In the genomic region with DNA sequence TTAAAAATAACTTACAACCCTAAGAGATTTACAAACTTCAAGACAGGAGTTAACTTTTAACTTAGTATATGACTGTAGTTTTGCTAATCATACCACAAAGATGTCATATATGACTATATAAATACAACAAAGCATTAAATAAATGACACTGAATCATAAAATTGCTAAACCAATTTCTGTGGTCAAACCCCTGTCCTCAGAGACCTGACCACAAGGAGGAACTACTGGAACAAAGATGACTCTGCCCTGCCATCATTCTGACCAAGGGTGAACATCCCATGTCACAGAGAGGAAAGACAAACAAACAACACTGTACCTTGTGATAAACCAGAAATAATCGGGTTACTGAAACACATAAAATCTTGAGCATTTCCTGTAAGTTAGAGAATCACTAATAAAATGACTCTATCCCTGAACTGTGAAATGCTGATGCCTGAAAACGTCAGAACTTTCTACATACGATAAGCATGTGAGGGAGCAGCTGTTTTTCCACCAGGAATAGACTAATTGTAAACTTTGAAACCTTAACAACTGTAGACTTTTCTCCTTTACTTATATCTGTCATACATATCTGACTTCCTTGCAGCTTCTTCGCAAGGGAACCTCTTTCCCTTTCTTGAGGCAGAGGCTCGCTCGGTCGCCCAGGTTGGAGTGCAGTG, we compare ENCODE assay signal across 1 cellular context.
TF ChIP-seq lines count a peak whose summit lies in the region.

No MANE protein-coding gene starts in this region.

TF ChIP-seq in GM12878, 131 proteins besides CTCF, POLR2A, EP300 and RAD21 (continued from another document and continues in another):
- TF ChIP-seq, protein P1, sequence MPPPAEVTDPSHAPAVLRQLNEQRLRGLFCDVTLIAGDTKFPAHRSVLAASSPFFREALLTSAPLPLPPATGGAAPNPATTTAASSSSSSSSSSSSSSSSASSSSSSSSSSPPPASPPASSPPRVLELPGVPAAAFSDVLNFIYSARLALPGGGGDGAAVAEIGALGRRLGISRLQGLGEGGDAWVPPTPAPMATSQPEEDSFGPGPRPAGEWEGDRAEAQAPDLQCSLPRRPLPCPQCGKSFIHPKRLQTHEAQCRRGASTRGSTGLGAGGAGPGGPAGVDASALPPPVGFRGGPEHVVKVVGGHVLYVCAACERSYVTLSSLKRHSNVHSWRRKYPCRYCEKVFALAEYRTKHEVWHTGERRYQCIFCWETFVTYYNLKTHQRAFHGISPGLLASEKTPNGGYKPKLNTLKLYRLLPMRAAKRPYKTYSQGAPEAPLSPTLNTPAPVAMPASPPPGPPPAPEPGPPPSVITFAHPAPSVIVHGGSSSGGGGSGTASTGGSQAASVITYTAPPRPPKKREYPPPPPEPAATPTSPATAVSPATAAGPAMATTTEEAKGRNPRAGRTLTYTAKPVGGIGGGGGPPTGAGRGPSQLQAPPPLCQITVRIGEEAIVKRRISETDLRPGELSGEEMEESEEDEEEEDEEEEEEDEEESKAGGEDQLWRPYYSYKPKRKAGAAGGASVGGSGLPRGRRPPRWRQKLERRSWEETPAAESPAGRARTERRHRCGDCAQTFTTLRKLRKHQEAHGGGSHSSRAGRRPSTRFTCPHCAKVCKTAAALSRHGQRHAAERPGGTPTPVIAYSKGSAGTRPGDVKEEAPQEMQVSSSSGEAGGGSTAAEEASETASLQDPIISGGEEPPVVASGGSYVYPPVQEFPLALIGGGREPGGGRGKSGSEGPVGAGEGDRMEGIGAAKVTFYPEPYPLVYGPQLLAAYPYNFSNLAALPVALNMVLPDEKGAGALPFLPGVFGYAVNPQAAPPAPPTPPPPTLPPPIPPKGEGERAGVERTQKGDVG (CRISPR knock-in tag; IDR thresholded peaks at IDR 0.05) = no peak
- TF ChIP-seq FOXM1 (IDR thresholded peaks at IDR 0.05; ENCODE audit: low read depth, low read length) (peak; percentile 88), ESRRA (IDR thresholded peaks at IDR 0.05; ENCODE audit: low read length) (no peak), SIX5 (IDR thresholded peaks at IDR 0.05; ENCODE audit: low read depth, low read length, severe bottlenecking) (no peak), MXI1 (IDR thresholded peaks at IDR 0.05; ENCODE audit: low read depth, low read length) (no peak), HDGF (IDR thresholded peaks at IDR 0.05) (no peak), PAX5 (IDR thresholded peaks at IDR 0.05; ENCODE audit: borderline replicate concordance, low read depth, low read length) (peak; percentile 87), SMC3 (IDR thresholded peaks at IDR 0.05; ENCODE audit: borderline replicate concordance, low read length) (no peak), NFYA (IDR thresholded peaks at IDR 0.05; ENCODE audit: borderline replicate concordance, low read depth, low read length) (no peak), NBN (IDR thresholded peaks at IDR 0.05) (peak; percentile 70; the same call in 1 of the 2 replicates), ZSCAN29 (IDR thresholded peaks at IDR 0.05) (no peak), GATAD2B (conservative IDR thresholded peaks at IDR 0.05; ENCODE audit: low read depth) (no peak), MYC (IDR thresholded peaks at IDR 0.05; ENCODE audit: insufficient read depth, insufficient read length, insufficient replicate concordance, low read length, severe bottlenecking) (no peak), ZNF24 (IDR thresholded peaks at IDR 0.05) (no peak), SUZ12 (IDR thresholded peaks at IDR 0.05; ENCODE audit: unreplicated experiment) (no peak), EGR1 (IDR thresholded peaks at IDR 0.05; ENCODE audit: borderline replicate concordance in 1 of 2, low read depth in 2 of 2, low read length in 2 of 2) (no peak), ZNF622 (IDR thresholded peaks at IDR 0.05) (no peak), LARP7 (IDR thresholded peaks at IDR 0.05) (no peak), SUPT20H (IDR thresholded peaks at IDR 0.05; ENCODE audit: borderline replicate concordance, control insufficient read depth, low read depth, low read length) (no peak), MEF2B (IDR thresholded peaks at IDR 0.05; ENCODE audit: partially characterized antibody, poor library complexity, severe bottlenecking) (peak; percentile 88), ZNF274 (IDR thresholded peaks at IDR 0.05; ENCODE audit: insufficient read depth, insufficient read length) (no peak), DPF2 (IDR thresholded peaks at IDR 0.05) (peak; percentile 85), BRCA1 (IDR thresholded peaks at IDR 0.05; ENCODE audit: low read depth, low read length) (no peak), SP1 (IDR thresholded peaks at IDR 0.05; ENCODE audit: low read depth, low read length) (no peak), NRF1 (conservative IDR thresholded peaks at IDR 0.05; ENCODE audit: low read depth, low read length) (no peak), ZNF217 (IDR thresholded peaks at IDR 0.05) (no peak), PML (IDR thresholded peaks at IDR 0.05; ENCODE audit: low read length) (no peak; the same call in 1 of the 2 replicates), JUNB (IDR thresholded peaks at IDR 0.05) (peak; percentile 93), KLF5 (IDR thresholded peaks at IDR 0.05; ENCODE audit: partially characterized antibody) (peak; percentile 27), STAT1 (conservative IDR thresholded peaks at IDR 0.05) (no peak), POU2F2 (IDR thresholded peaks at IDR 0.05; ENCODE audit: borderline replicate concordance, low read depth, low read length) (no peak), RBBP5 (conservative IDR thresholded peaks at IDR 0.05) (no peak), SIN3A (IDR thresholded peaks at IDR 0.05; ENCODE audit: low read depth, low read length) (no peak), KDM1A (IDR thresholded peaks at IDR 0.05; ENCODE audit: borderline replicate concordance) (no peak), SMAD5 (IDR thresholded peaks at IDR 0.05; ENCODE audit: low read depth) (no peak), MYB (IDR thresholded peaks at IDR 0.05; ENCODE audit: borderline replicate concordance, low read depth, low read length) (no peak), EZH2 (IDR thresholded peaks at IDR 0.05; ENCODE audit: borderline replicate concordance, control insufficient read depth, low read depth, low read length) (no peak), ZBED1 (IDR thresholded peaks at IDR 0.05; ENCODE audit: borderline replicate concordance) (no peak), CREB1 (IDR thresholded peaks at IDR 0.05; ENCODE audit: low read depth) (peak; percentile 39; the same call in 1 of the 2 replicates), FOXK2 (IDR thresholded peaks at IDR 0.05) (no peak)
- TF ChIP-seq, protein P2, sequence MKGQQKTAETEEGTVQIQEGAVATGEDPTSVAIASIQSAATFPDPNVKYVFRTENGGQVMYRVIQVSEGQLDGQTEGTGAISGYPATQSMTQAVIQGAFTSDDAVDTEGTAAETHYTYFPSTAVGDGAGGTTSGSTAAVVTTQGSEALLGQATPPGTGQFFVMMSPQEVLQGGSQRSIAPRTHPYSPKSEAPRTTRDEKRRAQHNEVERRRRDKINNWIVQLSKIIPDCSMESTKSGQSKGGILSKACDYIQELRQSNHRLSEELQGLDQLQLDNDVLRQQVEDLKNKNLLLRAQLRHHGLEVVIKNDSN (IDR thresholded peaks at IDR 0.05; ENCODE audit: borderline replicate concordance, extremely low read length, insufficient read depth, low read depth, low read length) = no peak
- TF ChIP-seq, protein P3, sequence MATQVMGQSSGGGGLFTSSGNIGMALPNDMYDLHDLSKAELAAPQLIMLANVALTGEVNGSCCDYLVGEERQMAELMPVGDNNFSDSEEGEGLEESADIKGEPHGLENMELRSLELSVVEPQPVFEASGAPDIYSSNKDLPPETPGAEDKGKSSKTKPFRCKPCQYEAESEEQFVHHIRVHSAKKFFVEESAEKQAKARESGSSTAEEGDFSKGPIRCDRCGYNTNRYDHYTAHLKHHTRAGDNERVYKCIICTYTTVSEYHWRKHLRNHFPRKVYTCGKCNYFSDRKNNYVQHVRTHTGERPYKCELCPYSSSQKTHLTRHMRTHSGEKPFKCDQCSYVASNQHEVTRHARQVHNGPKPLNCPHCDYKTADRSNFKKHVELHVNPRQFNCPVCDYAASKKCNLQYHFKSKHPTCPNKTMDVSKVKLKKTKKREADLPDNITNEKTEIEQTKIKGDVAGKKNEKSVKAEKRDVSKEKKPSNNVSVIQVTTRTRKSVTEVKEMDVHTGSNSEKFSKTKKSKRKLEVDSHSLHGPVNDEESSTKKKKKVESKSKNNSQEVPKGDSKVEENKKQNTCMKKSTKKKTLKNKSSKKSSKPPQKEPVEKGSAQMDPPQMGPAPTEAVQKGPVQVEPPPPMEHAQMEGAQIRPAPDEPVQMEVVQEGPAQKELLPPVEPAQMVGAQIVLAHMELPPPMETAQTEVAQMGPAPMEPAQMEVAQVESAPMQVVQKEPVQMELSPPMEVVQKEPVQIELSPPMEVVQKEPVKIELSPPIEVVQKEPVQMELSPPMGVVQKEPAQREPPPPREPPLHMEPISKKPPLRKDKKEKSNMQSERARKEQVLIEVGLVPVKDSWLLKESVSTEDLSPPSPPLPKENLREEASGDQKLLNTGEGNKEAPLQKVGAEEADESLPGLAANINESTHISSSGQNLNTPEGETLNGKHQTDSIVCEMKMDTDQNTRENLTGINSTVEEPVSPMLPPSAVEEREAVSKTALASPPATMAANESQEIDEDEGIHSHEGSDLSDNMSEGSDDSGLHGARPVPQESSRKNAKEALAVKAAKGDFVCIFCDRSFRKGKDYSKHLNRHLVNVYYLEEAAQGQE (IDR thresholded peaks at IDR 0.05; ENCODE audit: low read depth, low read length) = no peak
- TF ChIP-seq, protein P4, sequence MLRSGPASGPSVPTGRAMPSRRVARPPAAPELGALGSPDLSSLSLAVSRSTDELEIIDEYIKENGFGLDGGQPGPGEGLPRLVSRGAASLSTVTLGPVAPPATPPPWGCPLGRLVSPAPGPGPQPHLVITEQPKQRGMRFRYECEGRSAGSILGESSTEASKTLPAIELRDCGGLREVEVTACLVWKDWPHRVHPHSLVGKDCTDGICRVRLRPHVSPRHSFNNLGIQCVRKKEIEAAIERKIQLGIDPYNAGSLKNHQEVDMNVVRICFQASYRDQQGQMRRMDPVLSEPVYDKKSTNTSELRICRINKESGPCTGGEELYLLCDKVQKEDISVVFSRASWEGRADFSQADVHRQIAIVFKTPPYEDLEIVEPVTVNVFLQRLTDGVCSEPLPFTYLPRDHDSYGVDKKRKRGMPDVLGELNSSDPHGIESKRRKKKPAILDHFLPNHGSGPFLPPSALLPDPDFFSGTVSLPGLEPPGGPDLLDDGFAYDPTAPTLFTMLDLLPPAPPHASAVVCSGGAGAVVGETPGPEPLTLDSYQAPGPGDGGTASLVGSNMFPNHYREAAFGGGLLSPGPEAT (IDR thresholded peaks at IDR 0.05; ENCODE audit: low read depth) = no peak
- TF ChIP-seq, protein P5, sequence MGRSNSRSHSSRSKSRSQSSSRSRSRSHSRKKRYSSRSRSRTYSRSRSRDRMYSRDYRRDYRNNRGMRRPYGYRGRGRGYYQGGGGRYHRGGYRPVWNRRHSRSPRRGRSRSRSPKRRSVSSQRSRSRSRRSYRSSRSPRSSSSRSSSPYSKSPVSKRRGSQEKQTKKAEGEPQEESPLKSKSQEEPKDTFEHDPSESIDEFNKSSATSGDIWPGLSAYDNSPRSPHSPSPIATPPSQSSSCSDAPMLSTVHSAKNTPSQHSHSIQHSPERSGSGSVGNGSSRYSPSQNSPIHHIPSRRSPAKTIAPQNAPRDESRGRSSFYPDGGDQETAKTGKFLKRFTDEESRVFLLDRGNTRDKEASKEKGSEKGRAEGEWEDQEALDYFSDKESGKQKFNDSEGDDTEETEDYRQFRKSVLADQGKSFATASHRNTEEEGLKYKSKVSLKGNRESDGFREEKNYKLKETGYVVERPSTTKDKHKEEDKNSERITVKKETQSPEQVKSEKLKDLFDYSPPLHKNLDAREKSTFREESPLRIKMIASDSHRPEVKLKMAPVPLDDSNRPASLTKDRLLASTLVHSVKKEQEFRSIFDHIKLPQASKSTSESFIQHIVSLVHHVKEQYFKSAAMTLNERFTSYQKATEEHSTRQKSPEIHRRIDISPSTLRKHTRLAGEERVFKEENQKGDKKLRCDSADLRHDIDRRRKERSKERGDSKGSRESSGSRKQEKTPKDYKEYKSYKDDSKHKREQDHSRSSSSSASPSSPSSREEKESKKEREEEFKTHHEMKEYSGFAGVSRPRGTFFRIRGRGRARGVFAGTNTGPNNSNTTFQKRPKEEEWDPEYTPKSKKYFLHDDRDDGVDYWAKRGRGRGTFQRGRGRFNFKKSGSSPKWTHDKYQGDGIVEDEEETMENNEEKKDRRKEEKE (IDR thresholded peaks at IDR 0.05) = no peak
- TF ChIP-seq, protein P6, sequence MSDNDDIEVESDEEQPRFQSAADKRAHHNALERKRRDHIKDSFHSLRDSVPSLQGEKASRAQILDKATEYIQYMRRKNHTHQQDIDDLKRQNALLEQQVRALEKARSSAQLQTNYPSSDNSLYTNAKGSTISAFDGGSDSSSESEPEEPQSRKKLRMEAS (IDR thresholded peaks at IDR 0.05; ENCODE audit: low read depth, low read length) = no peak
- TF ChIP-seq, protein P7, sequence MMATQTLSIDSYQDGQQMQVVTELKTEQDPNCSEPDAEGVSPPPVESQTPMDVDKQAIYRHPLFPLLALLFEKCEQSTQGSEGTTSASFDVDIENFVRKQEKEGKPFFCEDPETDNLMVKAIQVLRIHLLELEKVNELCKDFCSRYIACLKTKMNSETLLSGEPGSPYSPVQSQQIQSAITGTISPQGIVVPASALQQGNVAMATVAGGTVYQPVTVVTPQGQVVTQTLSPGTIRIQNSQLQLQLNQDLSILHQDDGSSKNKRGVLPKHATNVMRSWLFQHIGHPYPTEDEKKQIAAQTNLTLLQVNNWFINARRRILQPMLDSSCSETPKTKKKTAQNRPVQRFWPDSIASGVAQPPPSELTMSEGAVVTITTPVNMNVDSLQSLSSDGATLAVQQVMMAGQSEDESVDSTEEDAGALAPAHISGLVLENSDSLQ (IDR thresholded peaks at IDR 0.05) = peak; percentile 35; the same call in 1 of the 2 replicates
- TF ChIP-seq, protein P8, sequence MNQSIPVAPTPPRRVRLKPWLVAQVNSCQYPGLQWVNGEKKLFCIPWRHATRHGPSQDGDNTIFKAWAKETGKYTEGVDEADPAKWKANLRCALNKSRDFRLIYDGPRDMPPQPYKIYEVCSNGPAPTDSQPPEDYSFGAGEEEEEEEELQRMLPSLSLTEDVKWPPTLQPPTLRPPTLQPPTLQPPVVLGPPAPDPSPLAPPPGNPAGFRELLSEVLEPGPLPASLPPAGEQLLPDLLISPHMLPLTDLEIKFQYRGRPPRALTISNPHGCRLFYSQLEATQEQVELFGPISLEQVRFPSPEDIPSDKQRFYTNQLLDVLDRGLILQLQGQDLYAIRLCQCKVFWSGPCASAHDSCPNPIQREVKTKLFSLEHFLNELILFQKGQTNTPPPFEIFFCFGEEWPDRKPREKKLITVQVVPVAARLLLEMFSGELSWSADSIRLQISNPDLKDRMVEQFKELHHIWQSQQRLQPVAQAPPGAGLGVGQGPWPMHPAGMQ (IDR thresholded peaks at IDR 0.05; ENCODE audit: borderline replicate concordance) = no peak
- TF ChIP-seq, protein P9, sequence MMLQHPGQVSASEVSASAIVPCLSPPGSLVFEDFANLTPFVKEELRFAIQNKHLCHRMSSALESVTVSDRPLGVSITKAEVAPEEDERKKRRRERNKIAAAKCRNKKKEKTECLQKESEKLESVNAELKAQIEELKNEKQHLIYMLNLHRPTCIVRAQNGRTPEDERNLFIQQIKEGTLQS (IDR thresholded peaks at IDR 0.05; ENCODE audit: borderline replicate concordance, extremely low read depth, low read depth, low read length) = no peak
- TF ChIP-seq, protein P10, sequence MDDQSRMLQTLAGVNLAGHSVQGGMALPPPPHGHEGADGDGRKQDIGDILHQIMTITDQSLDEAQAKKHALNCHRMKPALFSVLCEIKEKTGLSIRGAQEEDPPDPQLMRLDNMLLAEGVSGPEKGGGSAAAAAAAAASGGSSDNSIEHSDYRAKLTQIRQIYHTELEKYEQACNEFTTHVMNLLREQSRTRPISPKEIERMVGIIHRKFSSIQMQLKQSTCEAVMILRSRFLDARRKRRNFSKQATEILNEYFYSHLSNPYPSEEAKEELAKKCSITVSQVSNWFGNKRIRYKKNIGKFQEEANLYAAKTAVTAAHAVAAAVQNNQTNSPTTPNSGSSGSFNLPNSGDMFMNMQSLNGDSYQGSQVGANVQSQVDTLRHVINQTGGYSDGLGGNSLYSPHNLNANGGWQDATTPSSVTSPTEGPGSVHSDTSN (IDR thresholded peaks at IDR 0.05; ENCODE audit: insufficient replicate concordance, low read depth, low read length) = no peak
